In genomic region chr3:160951677-160952487, GRCh38 we compare ENCODE assay signal across 26 cellular contexts.
DNase-seq lines count a peak whose midpoint lies in the region; ATAC-seq and TF ChIP-seq lines count a peak whose summit lies in the region.
"Had no signal": no experiment of that assay in that cellular context is flagged by ENCODE, and none has a peak within 500 bp of the region (broad histone marks: within the 10 kb centered on the region; RNA-seq: fewer than 3 reads in every experiment).

No MANE protein-coding gene starts in this region.

- H3K9me3 ChIP-seq in left ventricle myocardium inferior (replicated peaks) (no peaks in the 10 kb centered on the region), right cardiac atrium (ENCODE audit: control insufficient read depth, low read length) (no peaks in the 10 kb centered on the region), BE2C (no peaks in the 10 kb centered on the region)
- H3K9me3 ChIP-seq: adrenal gland, esophagus muscularis mucosa, right lobe of liver, thoracic aorta had no signal

- H3K27me3 ChIP-seq in left ventricle myocardium inferior (ENCODE audit: low read depth) = no peaks in the 10 kb centered on the region
- no peaks in the 10 kb centered on the region for H3K27me3 ChIP-seq in right cardiac atrium (ENCODE audit: control insufficient read depth, insufficient read depth)
- H3K27me3 ChIP-seq in BE2C = no peaks in the 10 kb centered on the region
- H3K27me3 ChIP-seq: adrenal gland, esophagus muscularis mucosa, neural progenitor cell, right lobe of liver had no signal

- 60% methylated on average over 8 of the region's 8 CpGs for WGBS in right cardiac atrium

- TF ChIP-seq CTCF in left ventricle myocardium inferior (IDR thresholded peaks at IDR 0.05; ENCODE audit: borderline replicate concordance) (no peak), BE2C (IDR thresholded peaks at IDR 0.05; ENCODE audit: low read depth, low read length) (no peak)

- DNase-seq in left ventricle myocardium inferior (no peak), left cardiac atrium (no peak), NCI-H524 treated with DMSO at 0.1 percent for 48 hours (lab: John Stamatoyannopoulos, UW) (peak; percentile 12), right cardiac atrium (no peak), NCI-H146 (lab: John Stamatoyannopoulos, UW) (no peak), OCI-M2 (lab: John Stamatoyannopoulos, UW; ENCODE audit: unreplicated experiment) (no peak), BE2C (no peak)
- DNase-seq: activated CD4-positive, alpha-beta T cell treated with anti-CD3 and anti-CD28 coated beads for 36 hours; activated CD8-positive, alpha-beta T cell treated with anti-CD3 and anti-CD28 coated beads, Interleukin-2, amount 10 ng/mL, durations not matched to agents 7 days and 5 days; activated naive CD4-positive, alpha-beta T cell treated with anti-CD3 and anti-CD28 coated beads for 36 hours; adrenal gland; CD8-positive, alpha-beta T cell; dermis blood vessel endothelial cell; foreskin fibroblast; head of caudate nucleus; NCI-H1105; NCI-H2029 treated with DMSO at 0.1 percent for 48 hours; NCI-H510A; posterior cingulate gyrus; right lobe of liver; SHP77; stimulated activated CD8-positive, alpha-beta memory T cell treated with anti-CD3 and anti-CD28 coated beads, Interleukin-4, amount 100 ng/mL, for 48 hours had no signal

- H3K27ac ChIP-seq in left ventricle myocardium inferior (replicated peaks) (peak overlapping the region; percentile 63), right cardiac atrium (ENCODE audit: low read length) (peak overlapping the region; percentile 35)
- H3K27ac ChIP-seq: adrenal gland, esophagus muscularis mucosa, neural progenitor cell, right lobe of liver, thoracic aorta had no signal

- intact Hi-C loops in left ventricle myocardium inferior (cut with micrococcal nuclease) = no loop called here
- intact Hi-C loops in left cardiac atrium (cut with DNase I) = no loop called here
- intact Hi-C loops in right cardiac atrium (cut with DNase I) = no loop called here

- H3K36me3 ChIP-seq in left ventricle myocardium inferior = no peaks in the 10 kb centered on the region
- no peaks in the 10 kb centered on the region for H3K36me3 ChIP-seq in BE2C
- H3K36me3 ChIP-seq: adrenal gland, esophagus muscularis mucosa, neural progenitor cell, right lobe of liver, thoracic aorta had no signal

- ATAC-seq in left cardiac atrium (no peak), right cardiac atrium (no peak)
- ATAC-seq: activated CD4-positive, alpha-beta T cell treated with anti-CD3 and anti-CD28 coated beads for 36 hours; activated CD8-positive, alpha-beta T cell treated with anti-CD3 and anti-CD28 coated beads, Interleukin-2, amount 10 ng/mL, durations not matched to agents 7 days and 5 days; CD8-positive, alpha-beta T cell; K562; right lobe of liver had no signal

- no peak overlapping the region for H3K4me3 ChIP-seq in left ventricle myocardium inferior
- H3K4me3 ChIP-seq in right cardiac atrium (ENCODE audit: low read length) = no peak overlapping the region
- no peak overlapping the region for H3K4me3 ChIP-seq in BE2C (ENCODE audit: low read depth, low read length)
- H3K4me3 ChIP-seq: adrenal gland, esophagus muscularis mucosa, K562, neural progenitor cell, right lobe of liver, thoracic aorta had no signal

- H3K4me1 ChIP-seq in left ventricle myocardium inferior (peaks cover 48% of the 10 kb centered on the region), right cardiac atrium (ENCODE audit: control insufficient read depth, insufficient read depth, low read length) (peaks cover 4% of the 10 kb centered on the region), BE2C (peaks cover 8% of the 10 kb centered on the region)
